Comparison of ENCODE assay signal across 9 cellular contexts in genomic region chr2:74576830-74577229, GRCh38. TPM values are rescaled to one million over a fixed set of nuclear protein-coding genes. Genes with fewer than 3 reads are reported as not detected.
A peak's percentile ranks its signal among the peaks of the same experiment; 100 is the strongest.
DNase-seq lines count a peak whose midpoint lies in the region; ATAC-seq, FAIRE-seq and TF ChIP-seq lines count a peak whose summit lies in the region.
"Had no signal": no experiment of that assay in that cellular context is flagged by ENCODE, and none has a peak within 500 bp of the region (broad histone marks: within the 10 kb centered on the region; RNA-seq: fewer than 3 reads in every experiment).

No MANE protein-coding gene starts in this region.

- H3K4me1 Mint-ChIP-seq in activated naive CD8-positive, alpha-beta T cell treated with anti-CD3 and anti-CD28 coated beads, Interleukin-2, amount 50 U/mL, for 24 hours: peaks cover 30% of the 10 kb centered on the region

- intact Hi-C loops in K562 (cut with micrococcal nuclease): no loop called here

- H3K79me2 ChIP-seq in K562 (ENCODE audit: control insufficient read depth, insufficient read depth, low read length): no peaks in the 10 kb centered on the region

- no peak overlapping the region for H3K4me3 Mint-ChIP-seq in activated naive CD8-positive, alpha-beta T cell treated with anti-CD3 and anti-CD28 coated beads, Interleukin-2, amount 50 U/mL, for 24 hours

- no peak; a peak in 1 of 4 replicates for TF ChIP-seq RAD21 in K562 (CRISPR knock-in tag; conservative IDR thresholded peaks at IDR 0.05 in 1 of 2, IDR thresholded peaks at IDR 0.05 in 1 of 2)

- DNase-seq in AG04449 (ENCODE audit: low read depth, low spot score) (no peak), KG1 (lab: John Stamatoyannopoulos, UW) (peak; percentile 82), K562 (ENCODE audit: extremely low read depth in 1 of 4, low spot score in 3 of 4) (peak in 1 of 4 experiments; percentile 26), mesenchymal stem cell (peak; percentile 23), inferior parietal cortex (ENCODE audit: extremely low spot score) (no peak)
- DNase-seq in activated CD4-positive, alpha-beta T cell treated with anti-CD3 and anti-CD28 coated beads for 4 hours: no peak
- no peak for DNase-seq in activated naive CD8-positive, alpha-beta T cell treated with anti-CD3 and anti-CD28 coated beads, Interleukin-2, amount 50 U/mL, for 24 hours
- DNase-seq: islet precursor cell had no signal

- H4K91ac ChIP-seq in mesenchymal stem cell (ENCODE audit: low read length): no peak overlapping the region

- H3K23ac ChIP-seq in mesenchymal stem cell (ENCODE audit: low read length in 2 of 2): no peak overlapping the region

- peak overlapping the region in 1 of 2 experiments; percentile 37 for H3K18ac ChIP-seq in mesenchymal stem cell (ENCODE audit: low read depth in 1 of 2, low read length in 2 of 2)

- no peaks in the 10 kb centered on the region for H3K36me3 Mint-ChIP-seq in activated naive CD8-positive, alpha-beta T cell treated with anti-CD3 and anti-CD28 coated beads, Interleukin-2, amount 50 U/mL, for 24 hours (ENCODE audit: low read depth)

- H3K27ac ChIP-seq in K562 (ENCODE audit: extremely low read depth, low read depth, low read length) (peak overlapping the region; percentile 14; the same call in 1 of the 3 replicates), mesenchymal stem cell (ENCODE audit: low read length, poor library complexity, severe bottlenecking) (no peak overlapping the region)

- H3K9ac ChIP-seq in K562 (ENCODE audit: insufficient read depth in 1 of 2, low read depth in 2 of 2, low read length in 2 of 2) (no peak overlapping the region), mesenchymal stem cell (ENCODE audit: low read length) (peak overlapping the region; percentile 66)

- in situ Hi-C loops in K562 (cut with MboI): no loop called here

- no peak overlapping the region for H2BK12ac ChIP-seq in mesenchymal stem cell (ENCODE audit: low read length in 2 of 2)

- no peaks in the 10 kb centered on the region for H4K20me1 ChIP-seq in K562 (replicated peaks; ENCODE audit: control insufficient read depth, insufficient read depth, low read length)

- H3K4ac ChIP-seq in mesenchymal stem cell (ENCODE audit: low read depth in 1 of 2, low read length in 2 of 2): no peak overlapping the region

- POLR2A ChIA-PET in AG04449 (lab: Yijun Ruan, JAX) (interaction anchor here (0.6 to 4.6 kb wide), 9 partner anchors 9 to 95 kb away, joined by 3 to 29 read pairs (median 7); partner anchors contain the start of genes AUP1, CCDC142, HTRA2 and LOXL3), K562 (lab: Yijun Ruan, JAX) (interaction anchor here (0.5 to 2.8 kb wide), 9 partner anchors 9 to 797 kb away, joined by 3 to 13 read pairs (median 4); partner anchors contain the start of genes AUP1 and HTRA2)

- FAIRE-seq in K562 (lab: Jason Lieb, UNC): no peak

- H3K9me3 Mint-ChIP-seq in activated naive CD8-positive, alpha-beta T cell treated with anti-CD3 and anti-CD28 coated beads, Interleukin-2, amount 50 U/mL, for 24 hours: no peaks in the 10 kb centered on the region

- H2BK5ac ChIP-seq in mesenchymal stem cell (ENCODE audit: low read depth, low read length, poor library complexity, severe bottlenecking): no peak overlapping the region

- H3K27me3 ChIP-seq in K562 (ENCODE audit: control insufficient read depth in 2 of 2, insufficient read depth in 2 of 2, low read length in 2 of 2) (no peaks in the 10 kb centered on the region), mesenchymal stem cell (ENCODE audit: control insufficient read depth in 1 of 2, insufficient read depth in 1 of 2, low read length in 2 of 2) (no peaks in the 10 kb centered on the region)

- H2BK15ac ChIP-seq in mesenchymal stem cell (ENCODE audit: low read depth, poor library complexity, severe bottlenecking): no peak overlapping the region

- peak overlapping the region; percentile 67 for H2AFZ ChIP-seq in K562 (ENCODE audit: low read depth, low read length)
- no peak overlapping the region for H2AFZ ChIP-seq in mesenchymal stem cell (ENCODE audit: low read depth, low read length)

- no peak for TF ChIP-seq POLR2A in K562 (conservative IDR thresholded peaks at IDR 0.05)

- no peak overlapping the region for H2BK120ac ChIP-seq in mesenchymal stem cell (ENCODE audit: low read depth, low read length)

- WGBS in K562 (ENCODE audit: insufficient coverage, low coverage, missing lambda C conversion rate): 39% methylated on average over 2 of the region's 2 CpGs
- no CpG with 5 or more reads among the region's 2 CpGs for WGBS in mesenchymal stem cell

- H3K9me1 ChIP-seq in K562 (ENCODE audit: control insufficient read depth, insufficient read depth, low read length): no peaks in the 10 kb centered on the region

- no peak overlapping the region; the same call in 1 of the 2 replicates for H3K4me2 ChIP-seq in K562 (ENCODE audit: insufficient read depth, low read length)
- no peak overlapping the region for H3K4me2 ChIP-seq in mesenchymal stem cell (ENCODE audit: low read length, poor library complexity, severe bottlenecking)

- H3K36me3 ChIP-seq in K562 (ENCODE audit: control insufficient read depth, insufficient read depth, low read length) (no peaks in the 10 kb centered on the region), mesenchymal stem cell (ENCODE audit: control insufficient read depth in 1 of 2, insufficient read depth in 2 of 2, low read depth in 1 of 2, low read length in 2 of 2) (no peaks in the 10 kb centered on the region)

- no peak overlapping the region for H3K4me3 ChIP-seq in AG04449 (ENCODE audit: low read depth, low read length)
- no peak overlapping the region for H3K4me3 ChIP-seq in K562
- H3K4me3 ChIP-seq in mesenchymal stem cell (ENCODE audit: insufficient read depth in 1 of 2, low read depth in 1 of 2, low read length in 2 of 2): peak overlapping the region in 1 of 2 experiments; percentile 46

- H3K4me1 ChIP-seq in K562 (replicated peaks in 1 of 2; ENCODE audit: control insufficient read depth in 2 of 2, insufficient read depth in 2 of 2, low read length in 2 of 2): peaks cover 0 to 42% of the 10 kb centered on the region in 2 experiments; a peak in 4 of 5 replicates
- H3K4me1 ChIP-seq in mesenchymal stem cell (ENCODE audit: control insufficient read depth, insufficient read depth, low read depth, low read length): no peaks in the 10 kb centered on the region

- H3K9me3 ChIP-seq in K562 (replicated peaks; ENCODE audit: control insufficient read depth, insufficient read depth, low read depth, low read length): no peaks in the 10 kb centered on the region
- no peaks in the 10 kb centered on the region for H3K9me3 ChIP-seq in mesenchymal stem cell (ENCODE audit: control insufficient read depth, low read length)

- CTCF ChIA-PET in AG04449 (lab: Yijun Ruan, JAX) (interaction anchor here (0.8 to 21.1 kb wide), 9 partner anchors 9 to 90 kb away, joined by 3 to 401 read pairs (median 6); partner anchors contain the start of genes CCDC142 and TTC31), K562 (lab: Yijun Ruan, JAX; ENCODE audit: low intra/inter-chr PET ratio) (no interaction called here)

- H3K27me3 Mint-ChIP-seq in activated naive CD8-positive, alpha-beta T cell treated with anti-CD3 and anti-CD28 coated beads, Interleukin-2, amount 50 U/mL, for 24 hours: peaks cover 5% of the 10 kb centered on the region

- no peak overlapping the region for H3K27ac Mint-ChIP-seq in activated naive CD8-positive, alpha-beta T cell treated with anti-CD3 and anti-CD28 coated beads, Interleukin-2, amount 50 U/mL, for 24 hours

- TF ChIP-seq CTCF in AG04449 (IDR thresholded peaks at IDR 0.05; ENCODE audit: insufficient read depth, low read length, missing control alignments) (peak; percentile 48), K562 (IDR thresholded peaks at IDR 0.05 in 2 of 3, conservative IDR thresholded peaks at IDR 0.05 in 1 of 3; ENCODE audit: insufficient read depth in 2 of 3, low read depth in 1 of 3, low read length in 3 of 3) (0 out of 6 replicates have a peak, but pooled peaks of 1 of the 3 experiments have one; percentile 5)

- no peak for ATAC-seq in K562
- no peak for ATAC-seq in HG02678 (IDR thresholded peaks at IDR 0.05; ENCODE audit: unreplicated experiment)
- ATAC-seq in activated naive CD8-positive, alpha-beta T cell treated with anti-CD3 and anti-CD28 coated beads, Interleukin-2, amount 50 U/mL, for 24 hours: no peak

- no peak overlapping the region for H4K8ac ChIP-seq in mesenchymal stem cell (ENCODE audit: low read length)

- H2AK5ac ChIP-seq in mesenchymal stem cell (ENCODE audit: low read length, severe bottlenecking): no peak overlapping the region

- H3K79me1 ChIP-seq in mesenchymal stem cell (replicated peaks; ENCODE audit: low read length, poor library complexity, severe bottlenecking): no peaks in the 10 kb centered on the region

- no TSS peak for BruUV-seq in K562 (replicated peaks; lab: Mats Ljungman, UMichigan)

- no peak for TF ChIP-seq EP300 in K562 (IDR thresholded peaks at IDR 0.05; ENCODE audit: low read length)

- no peak overlapping the region for H3K14ac ChIP-seq in mesenchymal stem cell (ENCODE audit: low read length in 2 of 2)

RNA-seq across cellular contexts. Expression of gene DOK1, which starts 22.3 kb away (rescaled TPM):
- total RNA-seq in K562 (2011; cell fraction: chromatin; rRNA removed; ENCODE audit: low replicate concordance): 7.7 and 24.2 TPM in 2 replicates
- 33.4 and 35.7 TPM in 2 replicates for total RNA-seq in K562 (2011; cell fraction: nucleolus; rRNA removed)
- total RNA-seq in K562 (2011; cell fraction: nucleoplasm; rRNA removed): 13.4 and 16.5 TPM in 2 replicates
- total RNA-seq in K562 (2014; rRNA removed) (36.4 and 44.5 TPM in 2 replicates), K562 (2014; rRNA removed; fragmentation: Illumina TruSeq; extraction: Trizol) (5.2 and 7.6 TPM in 2 replicates), K562 (2015; rRNA removed; fragmentation: Illumina TruSeq; extraction: Trizol) (16.6 and 16.7 TPM in 2 replicates), K562 (2021) (25.8 and 29.6 TPM in 2 replicates)
- polyA plus RNA-seq in K562 (2011; rRNA removed) (11.3 and 12.0 TPM in 2 replicates), K562 (2014; fragmentation: Illumina TruSeq; extraction: Trizol) (16.1 and 24.2 TPM in 2 replicates), K562 (2014; fragmentation: Nextera tagmentation; extraction: Ambion mirVana) (under 1 TPM; 0.59 to 0.99 TPM), K562 (2014; rRNA removed) (27.7 and 33.0 TPM in 2 replicates)
- 11.0 and 31.7 TPM in 2 replicates for polyA plus RNA-seq in K562 (2011; cell fraction: cytosol; rRNA removed)
- polyA plus RNA-seq in K562 (2011; cell fraction: nucleus; rRNA removed): 23.6 and 47.8 TPM in 2 replicates
- 26.9 and 34.5 TPM in 2 replicates for polyA plus RNA-seq in K562 (2012)
- polyA minus RNA-seq in K562 (2011; rRNA and poly(A)+ RNA removed): 7.6 and 10.6 TPM in 2 replicates
- polyA minus RNA-seq in K562 (2011; cell fraction: cytosol; rRNA and poly(A)+ RNA removed): 14.9 and 16.0 TPM in 2 replicates
- polyA minus RNA-seq in K562 (2011; cell fraction: nucleus; rRNA and poly(A)+ RNA removed): 20.7 and 21.3 TPM in 2 replicates
- polyA plus RNA-seq in mesenchymal stem cell (2013, experiment 1 of 2): 13.9 TPM
- polyA plus RNA-seq in mesenchymal stem cell (2013, experiment 2 of 2): 14.3 TPM

RNA-seq across cellular contexts. Expression of gene LOXL3, which starts 23.1 kb away (rescaled TPM):
- total RNA-seq in K562 (2011; cell fraction: chromatin; rRNA removed; ENCODE audit: low replicate concordance): 2.6 and 3.8 TPM in 2 replicates
- 2.0 and 2.2 TPM in 2 replicates for total RNA-seq in K562 (2011; cell fraction: nucleolus; rRNA removed)
- total RNA-seq in K562 (2011; cell fraction: nucleoplasm; rRNA removed): 2.1 and 2.9 TPM in 2 replicates
- 0.29 and 0.64 TPM in 2 replicates for total RNA-seq in K562 (2014; rRNA removed)
- total RNA-seq in K562 (2014; rRNA removed; fragmentation: Illumina TruSeq; extraction: Trizol): 0.25 and 0.26 TPM in 2 replicates
- 0.22 and 0.23 TPM in 2 replicates for total RNA-seq in K562 (2015; rRNA removed; fragmentation: Illumina TruSeq; extraction: Trizol)
- total RNA-seq in K562 (2021): 0.58 and 0.76 TPM in 2 replicates
- polyA plus RNA-seq in K562 (2011; rRNA removed): 0.99 and 1.1 TPM in 2 replicates
- 0.87 and 1.1 TPM in 2 replicates for polyA plus RNA-seq in K562 (2011; cell fraction: cytosol; rRNA removed)
- 3.1 and 5.8 TPM in 2 replicates for polyA plus RNA-seq in K562 (2011; cell fraction: nucleus; rRNA removed)
- polyA plus RNA-seq in K562 (2012): 0.59 and 1.7 TPM in 2 replicates
- polyA plus RNA-seq in K562 (2014; fragmentation: Illumina TruSeq; extraction: Trizol): 0.31 and 0.48 TPM in 2 replicates
- polyA plus RNA-seq in K562 (2014; fragmentation: Nextera tagmentation; extraction: Ambion mirVana): under 1 TPM; 0.24 to 0.30 TPM
- 0.50 and 1.1 TPM in 2 replicates for polyA plus RNA-seq in K562 (2014; rRNA removed)
- 0.53 and 0.66 TPM in 2 replicates for polyA minus RNA-seq in K562 (2011; rRNA and poly(A)+ RNA removed)
- polyA minus RNA-seq in K562 (2011; cell fraction: cytosol; rRNA and poly(A)+ RNA removed): 1.0 TPM in 1 of 2 replicates, not detected in the other
- 1.1 and 1.8 TPM in 2 replicates for polyA minus RNA-seq in K562 (2011; cell fraction: nucleus; rRNA and poly(A)+ RNA removed)
- polyA plus RNA-seq in mesenchymal stem cell (2013, experiment 1 of 2): 11.7 TPM
- 11.7 TPM for polyA plus RNA-seq in mesenchymal stem cell (2013, experiment 2 of 2)

RNA-seq across cellular contexts. Expression of gene HTRA2, which starts 47.1 kb away (rescaled TPM):
- total RNA-seq in K562 (2011; cell fraction: chromatin; rRNA removed; ENCODE audit: low replicate concordance): 76.3 and 135 TPM in 2 replicates
- 116 and 121 TPM in 2 replicates for total RNA-seq in K562 (2011; cell fraction: nucleolus; rRNA removed)
- total RNA-seq in K562 (2011; cell fraction: nucleoplasm; rRNA removed): 69.5 and 82.8 TPM in 2 replicates
- total RNA-seq in K562 (2014; rRNA removed): 68.0 and 76.5 TPM in 2 replicates
- total RNA-seq in K562 (2014; rRNA removed; fragmentation: Illumina TruSeq; extraction: Trizol): 48.3 and 54.2 TPM in 2 replicates
- total RNA-seq in K562 (2015; rRNA removed; fragmentation: Illumina TruSeq; extraction: Trizol): 56.7 and 60.5 TPM in 2 replicates
- 66.5 and 72.0 TPM in 2 replicates for total RNA-seq in K562 (2021)
- polyA plus RNA-seq in K562 (2011; rRNA removed): 45.9 and 59.8 TPM in 2 replicates
- polyA plus RNA-seq in K562 (2011; cell fraction: cytosol; rRNA removed): 65.6 and 128 TPM in 2 replicates
- polyA plus RNA-seq in K562 (2011; cell fraction: nucleus; rRNA removed): 86.3 and 133 TPM in 2 replicates
- polyA plus RNA-seq in K562 (2012): 62.5 and 70.9 TPM in 2 replicates
- 60.7 and 75.7 TPM in 2 replicates for polyA plus RNA-seq in K562 (2014; fragmentation: Illumina TruSeq; extraction: Trizol)
- 10 to 100 TPM; 66.7 to 71.2 TPM for polyA plus RNA-seq in K562 (2014; fragmentation: Nextera tagmentation; extraction: Ambion mirVana)
- 65.8 and 78.9 TPM in 2 replicates for polyA plus RNA-seq in K562 (2014; rRNA removed)
- polyA minus RNA-seq in K562 (2011; rRNA and poly(A)+ RNA removed): 29.0 and 45.8 TPM in 2 replicates
- polyA minus RNA-seq in K562 (2011; cell fraction: cytosol; rRNA and poly(A)+ RNA removed): 22.2 and 38.4 TPM in 2 replicates
- polyA minus RNA-seq in K562 (2011; cell fraction: nucleus; rRNA and poly(A)+ RNA removed): 58.6 and 61.0 TPM in 2 replicates
- polyA plus RNA-seq in mesenchymal stem cell (2013, experiment 1 of 2): 21.6 TPM
- 20.7 TPM for polyA plus RNA-seq in mesenchymal stem cell (2013, experiment 2 of 2)

RNA-seq across cellular contexts. Expression of gene AUP1, which starts 47.3 kb away (rescaled TPM):
- total RNA-seq in K562 (2011; cell fraction: chromatin; rRNA removed; ENCODE audit: low replicate concordance): 396 and 984 TPM in 2 replicates
- 901 and 928 TPM in 2 replicates for total RNA-seq in K562 (2011; cell fraction: nucleolus; rRNA removed)
- total RNA-seq in K562 (2011; cell fraction: nucleoplasm; rRNA removed): 568 and 636 TPM in 2 replicates
- 183 and 192 TPM in 2 replicates for total RNA-seq in K562 (2014; rRNA removed)
- 105 and 130 TPM in 2 replicates for total RNA-seq in K562 (2014; rRNA removed; fragmentation: Illumina TruSeq; extraction: Trizol)
- 165 and 173 TPM in 2 replicates for total RNA-seq in K562 (2015; rRNA removed; fragmentation: Illumina TruSeq; extraction: Trizol)
- total RNA-seq in K562 (2021): 165 and 166 TPM in 2 replicates
- polyA plus RNA-seq in K562 (2011; rRNA removed): 118 and 196 TPM in 2 replicates
- polyA plus RNA-seq in K562 (2011; cell fraction: cytosol; rRNA removed): 159 and 372 TPM in 2 replicates
- polyA plus RNA-seq in K562 (2011; cell fraction: nucleus; rRNA removed): 1,037 and 1,663 TPM in 2 replicates
- polyA plus RNA-seq in K562 (2012): 131 and 205 TPM in 2 replicates
- polyA plus RNA-seq in K562 (2014; fragmentation: Illumina TruSeq; extraction: Trizol): 217 and 245 TPM in 2 replicates
- 100 to 1,000 TPM in 1 of 2 experiments, 10 to 100 TPM in 1; 70.7 to 113 TPM for polyA plus RNA-seq in K562 (2014; fragmentation: Nextera tagmentation; extraction: Ambion mirVana)
- polyA plus RNA-seq in K562 (2014; rRNA removed): 245 and 268 TPM in 2 replicates
- polyA minus RNA-seq in K562 (2011; rRNA and poly(A)+ RNA removed): 48.7 and 121 TPM in 2 replicates
- polyA minus RNA-seq in K562 (2011; cell fraction: cytosol; rRNA and poly(A)+ RNA removed): 56.7 and 112 TPM in 2 replicates
- 209 and 232 TPM in 2 replicates for polyA minus RNA-seq in K562 (2011; cell fraction: nucleus; rRNA and poly(A)+ RNA removed)
- 81.1 TPM for polyA plus RNA-seq in mesenchymal stem cell (2013, experiment 1 of 2)
- 81.5 TPM for polyA plus RNA-seq in mesenchymal stem cell (2013, experiment 2 of 2)

RNA-seq across cellular contexts. Expression of gene DQX1, which starts 50.8 kb away (rescaled TPM):
- total RNA-seq in K562 (2011; cell fraction: chromatin; rRNA removed; ENCODE audit: low replicate concordance): 2.8 and 6.5 TPM in 2 replicates
- total RNA-seq in K562 (2011; cell fraction: nucleolus; rRNA removed): 1.7 and 2.1 TPM in 2 replicates
- total RNA-seq in K562 (2011; cell fraction: nucleoplasm; rRNA removed): 1.7 and 2.0 TPM in 2 replicates
- 0.73 TPM in 1 of 2 replicates, not detected in the other for total RNA-seq in K562 (2014; rRNA removed)
- 0.06 and 0.11 TPM in 2 replicates for total RNA-seq in K562 (2014; rRNA removed; fragmentation: Illumina TruSeq; extraction: Trizol)
- 0.30 and 0.33 TPM in 2 replicates for total RNA-seq in K562 (2015; rRNA removed; fragmentation: Illumina TruSeq; extraction: Trizol)
- total RNA-seq in K562 (2021): 0.29 and 0.38 TPM in 2 replicates
- 0.18 and 0.46 TPM in 2 replicates for polyA plus RNA-seq in K562 (2011; rRNA removed)
- 0.03 and 0.24 TPM in 2 replicates for polyA plus RNA-seq in K562 (2011; cell fraction: cytosol; rRNA removed)
- 3.1 and 4.0 TPM in 2 replicates for polyA plus RNA-seq in K562 (2011; cell fraction: nucleus; rRNA removed)
- 0.18 and 0.25 TPM in 2 replicates for polyA plus RNA-seq in K562 (2012)
- 0.18 TPM in 2 replicates for polyA plus RNA-seq in K562 (2014; fragmentation: Illumina TruSeq; extraction: Trizol)
- polyA plus RNA-seq in K562 (2014; fragmentation: Nextera tagmentation; extraction: Ambion mirVana): under 1 TPM; 0.04 to 0.08 TPM
- 0.05 and 0.21 TPM in 2 replicates for polyA plus RNA-seq in K562 (2014; rRNA removed)
- polyA minus RNA-seq in K562 (2011; rRNA and poly(A)+ RNA removed): not detected in 2 replicates
- not detected in 2 replicates for polyA minus RNA-seq in K562 (2011; cell fraction: cytosol; rRNA and poly(A)+ RNA removed)
- polyA minus RNA-seq in K562 (2011; cell fraction: nucleus; rRNA and poly(A)+ RNA removed): 0.54 and 1.3 TPM in 2 replicates
- not detected for polyA plus RNA-seq in mesenchymal stem cell (2013, experiment 1 of 2)
- polyA plus RNA-seq in mesenchymal stem cell (2013, experiment 2 of 2): 0.03 TPM

Comparison
In these comparisons a context has a peak if more than half of its experiments do, and no peak if none do; other contexts are left out.
1. DNase-seq: peak in KG1 (single experiment) and mesenchymal stem cell (single experiment); none in AG04449 (single experiment), activated CD4-positive, alpha-beta T cell treated with anti-CD3 and anti-CD28 coated beads for 4 hours (0 of 2), activated naive CD8-positive, alpha-beta T cell treated with anti-CD3 and anti-CD28 coated beads, Interleukin-2, amount 50 U/mL, for 24 hours (single experiment) and inferior parietal cortex (single experiment).